Comparison of ENCODE assay signal across 8 cellular contexts in the genomic region with DNA sequence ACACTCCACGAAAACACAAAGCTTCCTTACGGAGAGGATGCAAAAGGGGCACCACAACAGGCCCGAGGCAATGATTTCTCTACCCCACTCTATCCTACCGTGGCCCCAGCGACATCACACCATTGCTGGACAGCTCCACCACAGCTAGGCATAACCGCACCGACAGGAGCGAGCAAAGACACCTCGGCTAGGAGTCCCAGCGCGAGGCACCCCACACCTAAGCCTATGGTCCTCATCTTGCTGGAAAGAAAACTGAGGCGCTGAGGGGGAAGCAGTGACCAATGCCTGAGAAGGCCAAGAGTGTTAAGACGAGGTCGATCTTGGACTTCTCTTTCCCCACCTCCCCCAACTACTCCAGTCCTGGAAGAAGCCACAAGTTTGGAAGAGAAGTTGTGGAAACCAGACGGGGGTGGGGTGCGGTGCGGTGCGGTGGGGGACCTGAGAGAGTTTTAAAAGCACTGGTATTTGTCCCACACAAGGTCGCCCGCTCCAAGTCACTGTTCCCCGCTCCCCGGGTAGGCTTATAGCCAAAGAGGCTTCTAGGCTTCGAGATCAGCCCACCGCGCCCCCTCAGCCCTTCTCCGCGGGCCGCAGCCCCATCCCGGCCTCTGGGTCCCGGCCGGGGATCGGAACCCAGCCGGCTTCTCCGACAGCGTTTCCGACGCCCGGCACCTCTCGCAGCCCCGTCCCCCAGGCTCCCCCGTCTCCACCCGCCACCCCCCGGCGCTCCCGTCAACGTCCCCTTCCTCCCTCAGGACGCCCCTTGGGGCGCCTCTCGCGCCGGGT. TPM values are rescaled to one million over a fixed set of nuclear protein-coding genes. Genes with fewer than 3 reads are reported as not detected.
DNase-seq lines count a peak whose midpoint lies in the region; ATAC-seq and TF ChIP-seq lines count a peak whose summit lies in the region.

No MANE protein-coding gene starts in this region.

- 0 to 70% methylated on average over 3 of the region's 51 CpGs for WGBS in gastroesophageal sphincter (ENCODE audit: low coverage in 1 of 2), 2 donors

- H3K36me3 Mint-ChIP-seq in activated CD8-positive, alpha-beta T cell treated with anti-CD3 and anti-CD28 coated beads for 36 hours (ENCODE audit: low read depth): no peaks in the 10 kb centered on the region

- TF ChIP-seq POLR2A in gastroesophageal sphincter (IDR thresholded peaks at IDR 0.05): no peak

- no peak overlapping the region for H3K27ac Mint-ChIP-seq in activated CD8-positive, alpha-beta T cell treated with anti-CD3 and anti-CD28 coated beads for 36 hours

- intact Hi-C loops in activated CD8-positive, alpha-beta T cell treated with anti-CD3 and anti-CD28 coated beads for 36 hours (cut with micrococcal nuclease): loop anchor here (5.0 kb wide), 1 partner anchor 168 kb away; no protein-coding TSS in a partner anchor

- H3K36me3 ChIP-seq in GM06990 (ENCODE audit: control insufficient read depth, insufficient read depth, low read length) (no peaks in the 10 kb centered on the region), gastroesophageal sphincter (no peaks in the 10 kb centered on the region), rectal smooth muscle tissue (ENCODE audit: control insufficient read depth, insufficient read depth, low read length) (no peaks in the 10 kb centered on the region)

- no peaks in the 10 kb centered on the region for H3K9me3 Mint-ChIP-seq in activated CD8-positive, alpha-beta T cell treated with anti-CD3 and anti-CD28 coated beads for 36 hours

- H3K9ac ChIP-seq in rectal smooth muscle tissue (ENCODE audit: low read length): no peak overlapping the region

- peak overlapping the region; percentile 86 for H3K4me3 Mint-ChIP-seq in activated CD8-positive, alpha-beta T cell treated with anti-CD3 and anti-CD28 coated beads for 36 hours

- TF ChIP-seq CTCF in GM06990 (IDR thresholded peaks at IDR 0.05; ENCODE audit: insufficient read depth, low read length, poor library complexity, severe bottlenecking) (no peak), gastroesophageal sphincter (IDR thresholded peaks at IDR 0.05) (no peak)
- no peak for TF ChIP-seq CTCF in activated CD8-positive, alpha-beta T cell treated with anti-CD3 and anti-CD28 coated beads for 36 hours (IDR thresholded peaks at IDR 0.05)

- no peak for TF ChIP-seq EP300 in gastroesophageal sphincter (IDR thresholded peaks at IDR 0.05)

- CTCF ChIA-PET in activated CD8-positive, alpha-beta T cell treated with anti-CD3 and anti-CD28 coated beads for 36 hours (lab: Charles Lee): interaction anchor here (1.0 to 1.8 kb wide), 2 partner anchors 66 kb away, joined by 4 to 10 read pairs; no protein-coding TSS in a partner anchor

- no peaks in the 10 kb centered on the region for H3K9me3 ChIP-seq in gastroesophageal sphincter

- H3K4me3 ChIP-seq in GM06990 (replicated peaks; ENCODE audit: low read depth, low read length) (peak overlapping the region; percentile 86), gastroesophageal sphincter (peak overlapping the region; percentile 91 to 92), rectal smooth muscle tissue (ENCODE audit: low read length) (peak overlapping the region; percentile 100)

- H3K27ac ChIP-seq in gastroesophageal sphincter (peak overlapping the region; percentile 62 to 92 (median 90)), rectal smooth muscle tissue (ENCODE audit: low read depth, low read length) (peak overlapping the region; percentile 93)

- H3K4me1 Mint-ChIP-seq in activated CD8-positive, alpha-beta T cell treated with anti-CD3 and anti-CD28 coated beads for 36 hours (ENCODE audit: low read depth): peaks cover 42% of the 10 kb centered on the region

- ATAC-seq in HG03066 (IDR thresholded peaks at IDR 0.05; ENCODE audit: low read depth, unreplicated experiment) (peak; percentile 20), gastroesophageal sphincter (no peak), GM19023 (IDR thresholded peaks at IDR 0.05; ENCODE audit: unreplicated experiment) (no peak)
- ATAC-seq in activated CD8-positive, alpha-beta T cell treated with anti-CD3 and anti-CD28 coated beads for 36 hours: no peak

- POLR2A ChIA-PET in activated CD8-positive, alpha-beta T cell treated with anti-CD3 and anti-CD28 coated beads for 36 hours (lab: Charles Lee): interaction anchor here (0.8 kb wide), 1 partner anchor 107 kb away, joined by 3 read pairs; no protein-coding TSS in a partner anchor

- H3K4me1 ChIP-seq in gastroesophageal sphincter (peaks cover 0 to 53% (median 14%) of the 10 kb centered on the region in 3 donors), rectal smooth muscle tissue (ENCODE audit: control insufficient read depth, insufficient read depth, low read length) (peaks cover 2% of the 10 kb centered on the region)

- H3K27me3 Mint-ChIP-seq in activated CD8-positive, alpha-beta T cell treated with anti-CD3 and anti-CD28 coated beads for 36 hours: no peaks in the 10 kb centered on the region

- no peaks in the 10 kb centered on the region for H3K27me3 ChIP-seq in GM06990 (replicated peaks; ENCODE audit: control insufficient read depth, insufficient read depth, low read length)
- H3K27me3 ChIP-seq in gastroesophageal sphincter: no peaks in the 10 kb centered on the region
- H3K27me3 ChIP-seq in rectal smooth muscle tissue (ENCODE audit: control insufficient read depth, insufficient read depth, low read length): no peaks in the 10 kb centered on the region

- peak; percentile 15 for DNase-seq in GM06990 (ENCODE audit: extremely low read depth, insufficient read length)
- DNase-seq in activated CD8-positive, alpha-beta T cell treated with anti-CD3 and anti-CD28 coated beads for 36 hours: peak; percentile 41
- no peak for DNase-seq in NCI-H69 (lab: John Stamatoyannopoulos, UW)
- no peak for DNase-seq in NCI-H2196 (lab: John Stamatoyannopoulos, UW; ENCODE audit: unreplicated experiment)

RNA-seq across cellular contexts. Expression of a gene that starts 0.8 kb away (rescaled TPM):
- total RNA-seq in activated CD8-positive, alpha-beta T cell treated with anti-CD3 and anti-CD28 coated beads for 36 hours: 10 to 100 TPM; 22.8 to 23.5 TPM
- total RNA-seq in gastroesophageal sphincter: 10 to 100 TPM; 24.3 to 33.7 (median 28.7) TPM

RNA-seq across cellular contexts. Expression of a gene that starts 5.9 kb away (rescaled TPM):
- total RNA-seq in activated CD8-positive, alpha-beta T cell treated with anti-CD3 and anti-CD28 coated beads for 36 hours: 10 to 100 TPM; 51.3 to 53.6 TPM
- 10 to 100 TPM; 24.2 to 39.4 (median 30.0) TPM for total RNA-seq in gastroesophageal sphincter

Comparison
In these comparisons a context has a peak if more than half of its experiments do, and no peak if none do; other contexts are left out.
1. DNase-seq: peak in GM06990 (single experiment) and activated CD8-positive, alpha-beta T cell treated with anti-CD3 and anti-CD28 coated beads for 36 hours (single experiment); none in NCI-H69 (single experiment) and NCI-H2196 (single experiment).
2. Peak in every context shown above with its lines, with median percentiles within 50 percentile points of each other: H3K4me3 ChIP-seq.